Comparison of ENCODE assay signal across 17 cellular contexts in genomic region chr19:41700381-41701195, GRCh38. TPM values are rescaled to one million over a fixed set of nuclear protein-coding genes. Genes with fewer than 3 reads are reported as not detected.
DNase-seq lines count a peak whose midpoint lies in the region; ATAC-seq, FAIRE-seq and TF ChIP-seq lines count a peak whose summit lies in the region.
"Had no signal": no experiment of that assay in that cellular context is flagged by ENCODE, and none has a peak within 500 bp of the region (broad histone marks: within the 10 kb centered on the region; RNA-seq: fewer than 3 reads in every experiment).

No MANE protein-coding gene starts in this region.

- no peak for TF ChIP-seq CTCF in astrocyte (IDR thresholded peaks at IDR 0.05; ENCODE audit: insufficient read depth, low read depth, low read length)
- TF ChIP-seq CTCF in type B pancreatic cell (conservative IDR thresholded peaks at IDR 0.05) = no peak

- no peaks in the 10 kb centered on the region for H4K20me1 ChIP-seq in astrocyte (ENCODE audit: insufficient read depth, low read length)

- no peak overlapping the region for H3K27ac ChIP-seq in astrocyte (ENCODE audit: low read depth, low read length)
- H3K27ac ChIP-seq: C4-2B, Peyer's patch had no signal

- H3K4me2 ChIP-seq in astrocyte (ENCODE audit: low read length) = no peak overlapping the region

- no peak overlapping the region for H3K9ac ChIP-seq in astrocyte (ENCODE audit: low read length)

- H3K36me3 Mint-ChIP-seq in activated naive CD4-positive, alpha-beta T cell treated with anti-CD3 and anti-CD28 coated beads, Interleukin-2, amount 10 ng/mL, durations not matched to agents 7 days and 5 days = no peaks in the 10 kb centered on the region
- H3K36me3 Mint-ChIP-seq in astrocyte (ENCODE audit: low read depth, unreplicated experiment) (no peaks in the 10 kb centered on the region), type B pancreatic cell (no peaks in the 10 kb centered on the region)

- H2AFZ ChIP-seq in astrocyte (ENCODE audit: low read depth, low read length) = no peak overlapping the region

- no peaks in the 10 kb centered on the region for H3K9me3 Mint-ChIP-seq in activated naive CD4-positive, alpha-beta T cell treated with anti-CD3 and anti-CD28 coated beads, Interleukin-2, amount 10 ng/mL, durations not matched to agents 7 days and 5 days
- H3K9me3 Mint-ChIP-seq in astrocyte (ENCODE audit: unreplicated experiment) (peaks cover 1% of the 10 kb centered on the region), type B pancreatic cell (peaks cover 9% of the 10 kb centered on the region)

- no peaks in the 10 kb centered on the region for H3K79me2 ChIP-seq in astrocyte (ENCODE audit: insufficient read depth, low read length)

- no peak overlapping the region for H3K27ac Mint-ChIP-seq in activated naive CD4-positive, alpha-beta T cell treated with anti-CD3 and anti-CD28 coated beads, Interleukin-2, amount 10 ng/mL, durations not matched to agents 7 days and 5 days
- peak overlapping the region; percentile 62 for H3K27ac Mint-ChIP-seq in astrocyte (ENCODE audit: unreplicated experiment)
- no peak overlapping the region for H3K27ac Mint-ChIP-seq in type B pancreatic cell

- H3K4me1 Mint-ChIP-seq in activated naive CD4-positive, alpha-beta T cell treated with anti-CD3 and anti-CD28 coated beads, Interleukin-2, amount 10 ng/mL, durations not matched to agents 7 days and 5 days = no peaks in the 10 kb centered on the region
- H3K4me1 Mint-ChIP-seq in astrocyte (ENCODE audit: low read depth, unreplicated experiment) = peaks cover 11% of the 10 kb centered on the region
- H3K4me1 Mint-ChIP-seq in type B pancreatic cell (ENCODE audit: unreplicated experiment) = no peaks in the 10 kb centered on the region

- H3K4me3 Mint-ChIP-seq in activated naive CD4-positive, alpha-beta T cell treated with anti-CD3 and anti-CD28 coated beads, Interleukin-2, amount 10 ng/mL, durations not matched to agents 7 days and 5 days = no peak overlapping the region
- H3K4me3 Mint-ChIP-seq in astrocyte (ENCODE audit: unreplicated experiment) (no peak overlapping the region), type B pancreatic cell (no peak overlapping the region)

- no peaks in the 10 kb centered on the region for H3K27me3 ChIP-seq in astrocyte (ENCODE audit: insufficient read depth, low read length)
- H3K27me3 ChIP-seq: Peyer's patch had no signal

- FAIRE-seq in astrocyte (lab: Jason Lieb, UNC) = no peak

- CTCF ChIA-PET in activated naive CD4-positive, alpha-beta T cell treated with anti-CD3 and anti-CD28 coated beads, Interleukin-2, amount 10 ng/mL, durations not matched to agents 7 days and 5 days (lab: Charles Lee) = interaction anchor here (1.5 to 1.7 kb wide), 2 partner anchors 9 to 12 kb away, joined by 3 to 8 read pairs; partner anchors contain the start of gene CEACAM7

- peaks cover 52% of the 10 kb centered on the region for H3K27me3 Mint-ChIP-seq in activated naive CD4-positive, alpha-beta T cell treated with anti-CD3 and anti-CD28 coated beads, Interleukin-2, amount 10 ng/mL, durations not matched to agents 7 days and 5 days
- H3K27me3 Mint-ChIP-seq in astrocyte (ENCODE audit: low read depth, unreplicated experiment) = peaks cover 53% of the 10 kb centered on the region
- no peaks in the 10 kb centered on the region for H3K27me3 Mint-ChIP-seq in type B pancreatic cell

- peaks cover 4% of the 10 kb centered on the region for H3K4me1 ChIP-seq in astrocyte (ENCODE audit: insufficient read depth, low read length)

- DNase-seq in activated naive CD4-positive, alpha-beta T cell treated with anti-CD3 and anti-CD28 coated beads, Interleukin-2, amount 10 ng/mL, durations not matched to agents 7 days and 5 days = peak; percentile 11
- DNase-seq in activated naive CD4-positive, alpha-beta T cell (lab: John Stamatoyannopoulos, UW) = no peak
- DNase-seq in astrocyte (ENCODE audit: low read depth) (no peak), left lobe of liver (ENCODE audit: low spot score) (peak; percentile 37), type B pancreatic cell (ENCODE audit: extremely low spot score, unreplicated experiment) (peak; percentile 49), hippocampal formation (lab: John Stamatoyannopoulos, UW) (no peak), DMS79 (lab: John Stamatoyannopoulos, UW) (no peak)
- DNase-seq: H7, IMR-90, Kasumi-1, NCI-H1105 treated with DMSO at 0.1 percent for 48 hours, NCI-H187, NCI-H446 had no signal

- no peak overlapping the region for H3K4me3 ChIP-seq in astrocyte (ENCODE audit: insufficient read depth, low read depth, low read length)
- H3K4me3 ChIP-seq: Peyer's patch had no signal

- ATAC-seq in left lobe of liver (no peak), HG02885 (IDR thresholded peaks at IDR 0.05; ENCODE audit: poor library complexity, unreplicated experiment) (no peak)

- H3K9me3 ChIP-seq in astrocyte (ENCODE audit: insufficient read depth, low read depth, low read length) = no peaks in the 10 kb centered on the region
- H3K9me3 ChIP-seq: Peyer's patch had no signal

- no peaks in the 10 kb centered on the region for H3K36me3 ChIP-seq in astrocyte (ENCODE audit: insufficient read depth, low read length)
- H3K36me3 ChIP-seq: Peyer's patch had no signal

RNA-seq across cellular contexts. Expression of gene CEACAM5, which starts 7.8 kb away (rescaled TPM):
- not detected in 2 replicates for total RNA-seq in astrocyte
- total RNA-seq in left lobe of liver = 0.81 TPM
- total RNA-seq in type B pancreatic cell (ENCODE audit: low replicate concordance) = 13.5 and 13.9 TPM in 2 replicates
- total RNA-seq: A172, H7, IMR-90 had no signal

RNA-seq across cellular contexts. Expression of gene CEACAM7, which starts 12.5 kb away (rescaled TPM):
- not detected in 2 replicates for total RNA-seq in astrocyte
- total RNA-seq in left lobe of liver = not detected
- 4.4 and 8.0 TPM in 2 replicates for total RNA-seq in type B pancreatic cell (ENCODE audit: low replicate concordance)
- total RNA-seq: A172, H7, IMR-90, Peyer's patch had no signal

RNA-seq across cellular contexts. Expression of gene CEACAM6, which starts 54.7 kb away (rescaled TPM):
- total RNA-seq in astrocyte (not detected in 2 replicates), left lobe of liver (0.58 TPM), type B pancreatic cell (ENCODE audit: low replicate concordance) (29.8 and 76.1 TPM in 2 replicates)
- total RNA-seq: A172, H7, IMR-90 had no signal

Comparison
In these comparisons a context has a peak if more than half of its experiments do, and no peak if none do; other contexts are left out.
1. DNase-seq: peak in activated naive CD4-positive, alpha-beta T cell treated with anti-CD3 and anti-CD28 coated beads, Interleukin-2, amount 10 ng/mL, durations not matched to agents 7 days and 5 days (single experiment), left lobe of liver (single experiment) and type B pancreatic cell (single experiment); none in activated naive CD4-positive, alpha-beta T cell (0 of 4), astrocyte (single experiment), hippocampal formation (0 of 2) and DMS79 (single experiment).
2. RNA of gene CEACAM6, which starts 54.7 kb away (total RNA-seq): 29.8 to 76.1 TPM in type B pancreatic cell; 0.58 TPM in left lobe of liver (single experiment) and not detected in astrocyte; every median in the first group is over 10 times any median in the second.